Comparison of ENCODE assay signal across 25 cellular contexts in genomic region chr2:194556639-194557038, GRCh38.
"Had no signal": no experiment of that assay in that cellular context is flagged by ENCODE, and none has a peak within 500 bp of the region (broad histone marks: within the 10 kb centered on the region; RNA-seq: fewer than 3 reads in every experiment).

No MANE protein-coding gene starts in this region.

- ATAC-seq: foreskin keratinocyte; gastroesophageal sphincter; heart left ventricle; left cardiac atrium; left lung; mucosa of descending colon; naive thymus-derived CD4-positive, alpha-beta T cell; psoas muscle; right cardiac atrium; stimulated activated effector memory CD8-positive, alpha-beta T cell treated with anti-CD3 and anti-CD28 coated beads, Interleukin-12 subunit alpha, Interleukin-12 subunit beta, amount 100 ng/mL, for 72 hours had no signal

- H3K4me3 Mint-ChIP-seq: dendritic cell treated with granulocyte-macrophage colony-stimulating factor and Interleukin-4, amounts not matched to agents 40 ng/mL and 50 ng/mL, for 4 days; endodermal cell; mesothelial cell of epicardium; naive thymus-derived CD4-positive, alpha-beta T cell; nephron; neural progenitor cell; stimulated activated effector memory CD8-positive, alpha-beta T cell treated with anti-CD3 and anti-CD28 coated beads, Interleukin-12 subunit alpha, Interleukin-12 subunit beta, amount 100 ng/mL, for 72 hours had no signal

- H3K27me3 Mint-ChIP-seq: dendritic cell treated with granulocyte-macrophage colony-stimulating factor and Interleukin-4, amounts not matched to agents 40 ng/mL and 50 ng/mL, for 4 days had no signal

- H3K36me3 Mint-ChIP-seq: naive thymus-derived CD4-positive, alpha-beta T cell; neural progenitor cell; stimulated activated effector memory CD8-positive, alpha-beta T cell treated with anti-CD3 and anti-CD28 coated beads, Interleukin-12 subunit alpha, Interleukin-12 subunit beta, amount 100 ng/mL, for 72 hours had no signal

- H3K27ac Mint-ChIP-seq: dendritic cell treated with granulocyte-macrophage colony-stimulating factor and Interleukin-4, amounts not matched to agents 40 ng/mL and 50 ng/mL, for 4 days; endodermal cell; mesothelial cell of epicardium; naive thymus-derived CD4-positive, alpha-beta T cell; nephron; neural progenitor cell; stimulated activated effector memory CD8-positive, alpha-beta T cell treated with anti-CD3 and anti-CD28 coated beads, Interleukin-12 subunit alpha, Interleukin-12 subunit beta, amount 100 ng/mL, for 72 hours had no signal

- H3K9me3 Mint-ChIP-seq: neural progenitor cell; stimulated activated effector memory CD8-positive, alpha-beta T cell treated with anti-CD3 and anti-CD28 coated beads, Interleukin-12 subunit alpha, Interleukin-12 subunit beta, amount 100 ng/mL, for 72 hours had no signal

- DNase-seq: colonic mucosa; effector CD8-positive, alpha-beta T cell; endodermal cell; foreskin keratinocyte; heart left ventricle; left cardiac atrium; left lung; mesenchymal stem cell; mucosa of descending colon; naive thymus-derived CD4-positive, alpha-beta T cell; psoas muscle; right cardiac atrium; sigmoid colon; stimulated activated CD4-positive, alpha-beta T cell treated with anti-CD3 and anti-CD28 coated beads, Interleukin-2, amount 100 ng/mL, for 24 hours; stimulated activated CD4-positive, alpha-beta T cell treated with anti-CD3 and anti-CD28 coated beads, Interleukin-4, amount 100 ng/mL, for 24 hours; stimulated activated naive CD4-positive, alpha-beta T cell treated with Interleukin-2 at 50 U/mL for 16 hours; stomach; testis; upper lobe of left lung had no signal

- H3K4me1 Mint-ChIP-seq: naive thymus-derived CD4-positive, alpha-beta T cell; nephron; stimulated activated effector memory CD8-positive, alpha-beta T cell treated with anti-CD3 and anti-CD28 coated beads, Interleukin-12 subunit alpha, Interleukin-12 subunit beta, amount 100 ng/mL, for 72 hours had no signal
